34 cellular contexts compared by ENCODE assay signal in genomic region chr3:102629943-102630342, GRCh38.
"Had no signal": no experiment of that assay in that cellular context is flagged by ENCODE, and none has a peak within 500 bp of the region (broad histone marks: within the 10 kb centered on the region; RNA-seq: fewer than 3 reads in every experiment).

No MANE protein-coding gene starts in this region.

- H3K4me3 ChIP-seq: MG63 had no signal

- DNase-seq: Karpas-422, Kasumi-1, MG63, MM.1S, MV-4-11, NCI-H1048, NCI-H1092, NCI-H1092 treated with DMSO at 0.1 percent for 48 hours, NCI-H1105, NCI-H1105 treated with DMSO at 0.1 percent for 48 hours, NCI-H1417, NCI-H1417 treated with DMSO at 0.1 percent for 48 hours, NCI-H1436, NCI-H1436 treated with DMSO at 0.1 percent for 48 hours, NCI-H146, NCI-H1694, NCI-H1694 treated with DMSO at 0.1 percent for 48 hours, NCI-H187, NCI-H187 treated with DMSO at 0.1 percent for 48 hours, NCI-H1930, NCI-H2029, NCI-H2029 treated with DMSO at 0.1 percent for 48 hours, NCI-H2081, NCI-H2081 treated with DMSO at 0.1 percent for 48 hours, NCI-H2107, NCI-H2171, NCI-H2171 treated with DMSO at 0.1 percent for 48 hours, NCI-H2227 treated with DMSO at 0.1 percent for 48 hours, NCI-H345, NCI-H446, NCI-H446 treated with DMSO at 0.1 percent for 48 hours, NCI-H510A, NCI-H510A treated with DMSO at 0.1 percent for 48 hours, NCI-H524 had no signal

- H3K9me3 ChIP-seq: MG63 had no signal

- H3K36me3 ChIP-seq: MG63 had no signal

- H3K27me3 ChIP-seq: MG63 had no signal
